8 cellular contexts compared by ENCODE assay signal in the genomic region with DNA sequence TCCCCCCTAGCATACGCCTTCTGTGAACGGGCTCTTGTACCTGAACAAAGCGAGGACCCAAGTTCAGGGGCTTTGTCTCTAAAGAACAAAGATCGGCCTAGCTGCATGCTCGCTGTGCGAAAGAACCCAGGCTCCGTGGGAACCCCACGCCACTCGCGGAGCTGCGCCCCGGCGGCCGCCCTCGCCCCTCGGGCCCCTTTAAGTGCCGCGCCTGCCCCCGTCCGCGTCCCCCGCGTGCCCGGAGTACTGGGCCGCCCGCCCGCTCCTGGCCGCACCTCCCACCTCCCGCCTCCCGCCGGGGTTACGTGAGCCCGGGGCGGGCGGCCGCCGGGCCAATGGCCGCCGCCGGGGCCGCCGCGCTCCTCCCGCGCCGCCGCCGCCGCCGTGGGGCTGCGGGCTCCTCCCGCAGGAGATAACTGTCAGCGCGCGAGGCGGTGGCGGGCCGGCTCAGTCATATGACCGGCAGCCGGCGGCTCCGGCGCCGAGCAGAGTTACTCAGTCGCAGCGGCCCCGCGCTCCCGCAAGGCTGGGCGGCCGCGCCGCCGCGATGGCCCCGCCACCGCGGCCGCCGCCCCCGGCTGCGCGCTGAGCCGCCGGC. TPM values are rescaled to one million over a fixed set of nuclear protein-coding genes. Genes with fewer than 3 reads are reported as not detected.
A peak's percentile ranks its signal among the peaks of the same experiment; 100 is the strongest.
DNase-seq lines count a peak whose midpoint lies in the region; ATAC-seq and TF ChIP-seq lines count a peak whose summit lies in the region.

Gene FNIP2, plus strand, starts transcription at position 450 of the 598 bp plus-strand sequence. CDS start 187 bp downstream, outside the sequence.

- peaks cover 36% of the 10 kb centered on the region for H3K27me3 ChIP-seq in neural progenitor cell
- no peaks in the 10 kb centered on the region for H3K27me3 ChIP-seq in stomach smooth muscle (ENCODE audit: control insufficient read depth in 1 of 2, insufficient read depth in 2 of 2, low read length in 2 of 2)

- H3K79me2 ChIP-seq in neural progenitor cell (ENCODE audit: low read depth) = peaks cover 12% of the 10 kb centered on the region

- H4K20me1 ChIP-seq in neural progenitor cell (ENCODE audit: low read depth) = no peaks in the 10 kb centered on the region

- peak; percentile 89 for DNase-seq in DMS53 (lab: John Stamatoyannopoulos, UW)
- peak; percentile 79 for DNase-seq in HuH-7.5 (ENCODE audit: low spot score)
- DNase-seq in RPMI8226 = peak; percentile 73
- peak; percentile 61 for DNase-seq in activated gamma-delta T cell treated with Interleukin-2 at 50 U/mL for 16 hours
- DNase-seq in foreskin melanocyte = peak; percentile 33
- DNase-seq in neural progenitor cell (ENCODE audit: low spot score) = peak; percentile 93

- peak within 1 kb of the TSS; percentile 94 for H2AFZ ChIP-seq in neural progenitor cell (replicated peaks)

- H3K27ac Mint-ChIP-seq in neural progenitor cell = peak within 1 kb of the TSS; percentile 97

- peaks cover 9% of the 10 kb centered on the region for H3F3A ChIP-seq in neural progenitor cell (ENCODE audit: low read depth)

- H3K36me3 Mint-ChIP-seq in neural progenitor cell = peaks cover 1% of the 10 kb centered on the region

- H3K4me1 Mint-ChIP-seq in neural progenitor cell = peaks cover 29% of the 10 kb centered on the region

- H3K4me2 ChIP-seq in neural progenitor cell = peak within 1 kb of the TSS; percentile 93

- H3K4me3 ChIP-seq in neural progenitor cell = peak within 1 kb of the TSS; percentile 67
- H3K4me3 ChIP-seq in stomach smooth muscle (ENCODE audit: low read length in 2 of 2) = peak within 1 kb of the TSS; percentile 79 to 91

- H3K27ac ChIP-seq in neural progenitor cell (no peak within 1 kb of the TSS), stomach smooth muscle (ENCODE audit: low read length) (peak within 1 kb of the TSS; percentile 62)

- no peak within 1 kb of the TSS for H3K9ac ChIP-seq in neural progenitor cell
- H3K9ac ChIP-seq in stomach smooth muscle (ENCODE audit: low read length in 2 of 2) = peak within 1 kb of the TSS; percentile 81 to 88

- H3K9me3 ChIP-seq in neural progenitor cell (ENCODE audit: low read depth) (no peaks in the 10 kb centered on the region), stomach smooth muscle (ENCODE audit: control insufficient read depth in 2 of 2, low read length in 2 of 2) (no peaks in the 10 kb centered on the region)

- H3K4me3 Mint-ChIP-seq in neural progenitor cell = peak within 1 kb of the TSS; percentile 98

- H3K4me1 ChIP-seq in neural progenitor cell (peaks cover 13% of the 10 kb centered on the region), stomach smooth muscle (ENCODE audit: control insufficient read depth, insufficient read depth, low read length) (peaks cover 12% of the 10 kb centered on the region)

- ATAC-seq in GM21526 (IDR thresholded peaks at IDR 0.05; ENCODE audit: low FRiP score, unreplicated experiment) = peak; percentile 76

- TF ChIP-seq CTCF in neural progenitor cell (IDR thresholded peaks at IDR 0.05) = no peak

- peaks cover 10% of the 10 kb centered on the region for H3K27me3 Mint-ChIP-seq in neural progenitor cell (ENCODE audit: insufficient read depth, low read depth)

- H3K9me3 Mint-ChIP-seq in neural progenitor cell = no peaks in the 10 kb centered on the region

- H3K36me3 ChIP-seq in neural progenitor cell (no peaks in the 10 kb centered on the region), stomach smooth muscle (ENCODE audit: control insufficient read depth in 2 of 2, insufficient read depth in 2 of 2, low read length in 2 of 2) (no peaks in the 10 kb centered on the region)

RNA-seq across cellular contexts. Expression of gene FNIP2, which starts in this region (rescaled TPM):
- 9.9 and 10.5 TPM in 2 replicates for total RNA-seq in neural progenitor cell (ENCODE audit: low replicate concordance)

Comparison
In these comparisons a context has a peak if more than half of its experiments do, and no peak if none do; other contexts are left out.
1. DNase-seq: peak in every context shown above with its lines; median percentile 93 in neural progenitor cell; 89 in DMS53; 79 in HuH-7.5; 73 in RPMI8226; 61 in activated gamma-delta T cell treated with Interleukin-2 at 50 U/mL for 16 hours; 33 in foreskin melanocyte.